ENCODE assay signal across 29 cellular contexts in genomic region chr19:19111138-19111835, GRCh38. TPM values are rescaled to one million over a fixed set of nuclear protein-coding genes. Genes with fewer than 3 reads are reported as not detected.
DNase-seq lines count a peak whose midpoint lies in the region; ATAC-seq and TF ChIP-seq lines count a peak whose summit lies in the region.
"Had no signal": no experiment of that assay in that cellular context is flagged by ENCODE, and none has a peak within 500 bp of the region (broad histone marks: within the 10 kb centered on the region; RNA-seq: fewer than 3 reads in every experiment).

No MANE protein-coding gene starts in this region.

- TF ChIP-seq POLR2A in vagina (IDR thresholded peaks at IDR 0.05) (no peak), esophagus muscularis mucosa (IDR thresholded peaks at IDR 0.05; ENCODE audit: low read depth) (no peak)

- intact Hi-C loops in Right ventricle myocardium superior (cut with DNase I): no loop called here
- intact Hi-C loops in cardiac septum (cut with DNase I): no loop called here
- intact Hi-C loops in vagina (cut with DNase I): no loop called here
- intact Hi-C loops in esophagus muscularis mucosa (cut with DNase I): no loop called here

- H3K9ac ChIP-seq in iPS-15b (ENCODE audit: low read depth, low read length): peak overlapping the region; percentile 81

- H3K4me3 Mint-ChIP-seq in nephron progenitor cell: peak overlapping the region; percentile 47
- H3K4me3 Mint-ChIP-seq: activated CD8-positive, alpha-beta T cell treated with anti-CD3 and anti-CD28 coated beads, Interleukin-2, amount 10 ng/mL, durations not matched to agents 7 days and 5 days; activated T-helper 17 cell treated with anti-CD3 and anti-CD28 coated beads, Interleukin-2, amount 50 U/mL, for 72 hours had no signal

- H3K4me1 ChIP-seq in iPS-15b (ENCODE audit: control insufficient read depth, insufficient read depth, low read length) (peaks cover 5% of the 10 kb centered on the region), vagina (peaks cover 45% of the 10 kb centered on the region), esophagus muscularis mucosa (peaks cover 6 to 20% (median 10%) of the 10 kb centered on the region in 4 donors), SJCRH30 (peaks cover 27% of the 10 kb centered on the region)

- H3K36me3 ChIP-seq in iPS-15b (ENCODE audit: control insufficient read depth, insufficient read depth, low read length): no peaks in the 10 kb centered on the region
- H3K36me3 ChIP-seq in vagina: no peaks in the 10 kb centered on the region
- peaks cover 0 to 17% (median 2%) of the 10 kb centered on the region in 4 donors for H3K36me3 ChIP-seq in esophagus muscularis mucosa
- H3K36me3 ChIP-seq in SJCRH30: no peaks in the 10 kb centered on the region
- H3K36me3 ChIP-seq: brain microvascular endothelial cell, Peyer's patch had no signal

- DNase-seq in Right ventricle myocardium superior (no peak), cardiac septum (ENCODE audit: low spot score) (no peak), nephron progenitor cell (no peak), vagina (ENCODE audit: extremely low spot score in 2 of 2) (no peak), COLO668 (lab: John Stamatoyannopoulos, UW; ENCODE audit: unreplicated experiment) (no peak), esophagus muscularis mucosa (ENCODE audit: extremely low spot score) (no peak), SJCRH30 (no peak)
- DNase-seq: activated CD4-positive, alpha-beta T cell treated with anti-CD3 and anti-CD28 coated beads for 4 hours; activated CD8-positive, alpha-beta T cell treated with anti-CD3 and anti-CD28 coated beads, Interleukin-2, amount 10 ng/mL, durations not matched to agents 7 days and 5 days; activated naive CD4-positive, alpha-beta T cell treated with anti-CD3 and anti-CD28 coated beads, Interleukin-2, amount 50 U/mL, for 16 hours; AML-193; EL; gastrocnemius medialis; IMR-90; NCI-H2107; NCI-H446; NCI-H748 treated with DMSO at 0.1 percent for 48 hours; Peyer's patch; psoas muscle; SIG-M5; stimulated activated naive CD4-positive, alpha-beta T cell treated with Interleukin-2 at 50 U/mL for 16 hours; T1000 had no signal

- H3K9me3 ChIP-seq in iPS-15b (ENCODE audit: control insufficient read depth, insufficient read depth, low read length) (no peaks in the 10 kb centered on the region), vagina (no peaks in the 10 kb centered on the region), esophagus muscularis mucosa (no peaks in the 10 kb centered on the region), SJCRH30 (replicated peaks) (no peaks in the 10 kb centered on the region)
- H3K9me3 ChIP-seq: gastrocnemius medialis, Peyer's patch, psoas muscle had no signal

- H3K27me3 ChIP-seq in iPS-15b (ENCODE audit: control insufficient read depth, insufficient read depth, low read length): no peaks in the 10 kb centered on the region
- no peaks in the 10 kb centered on the region for H3K27me3 ChIP-seq in vagina
- H3K27me3 ChIP-seq in esophagus muscularis mucosa: peaks cover 0 to 13% (median 2%) of the 10 kb centered on the region in 4 donors
- H3K27me3 ChIP-seq in SJCRH30: no peaks in the 10 kb centered on the region
- H3K27me3 ChIP-seq: brain microvascular endothelial cell, gastrocnemius medialis, Peyer's patch had no signal

- no peak for TF ChIP-seq EP300 in esophagus muscularis mucosa (IDR thresholded peaks at IDR 0.05)

- H3K4me1 Mint-ChIP-seq in nephron progenitor cell: peaks cover 51% of the 10 kb centered on the region
- H3K4me1 Mint-ChIP-seq: activated T-helper 17 cell treated with anti-CD3 and anti-CD28 coated beads, Interleukin-2, amount 50 U/mL, for 72 hours had no signal

- peak overlapping the region; percentile 58 for H3K4me3 ChIP-seq in iPS-15b (ENCODE audit: low read depth, low read length)
- H3K4me3 ChIP-seq in vagina: no peak overlapping the region
- H3K4me3 ChIP-seq in esophagus muscularis mucosa: no peak overlapping the region
- H3K4me3 ChIP-seq in SJCRH30: no peak overlapping the region
- H3K4me3 ChIP-seq: gastrocnemius medialis, GM12878, psoas muscle had no signal

- H3K9me3 Mint-ChIP-seq in nephron progenitor cell: no peaks in the 10 kb centered on the region
- H3K9me3 Mint-ChIP-seq: activated T-helper 17 cell treated with anti-CD3 and anti-CD28 coated beads, Interleukin-2, amount 50 U/mL, for 72 hours had no signal

- H3K36me3 Mint-ChIP-seq in nephron progenitor cell (ENCODE audit: low read depth): peaks cover 8% of the 10 kb centered on the region

- TF ChIP-seq CTCF in nephron progenitor cell (IDR thresholded peaks at IDR 0.05): no peak
- no peak for TF ChIP-seq CTCF in vagina (IDR thresholded peaks at IDR 0.05)
- TF ChIP-seq CTCF in esophagus muscularis mucosa (IDR thresholded peaks at IDR 0.05): no peak

- peaks cover 24% of the 10 kb centered on the region for H3K27me3 Mint-ChIP-seq in nephron progenitor cell (ENCODE audit: low read depth, poor library complexity)
- H3K27me3 Mint-ChIP-seq: activated T-helper 17 cell treated with anti-CD3 and anti-CD28 coated beads, Interleukin-2, amount 50 U/mL, for 72 hours had no signal

- no peak overlapping the region for H3K27ac Mint-ChIP-seq in nephron progenitor cell
- H3K27ac Mint-ChIP-seq: activated CD8-positive, alpha-beta T cell treated with anti-CD3 and anti-CD28 coated beads, Interleukin-2, amount 10 ng/mL, durations not matched to agents 7 days and 5 days; activated T-helper 17 cell treated with anti-CD3 and anti-CD28 coated beads, Interleukin-2, amount 50 U/mL, for 72 hours had no signal

- H3K27ac ChIP-seq in vagina (peak overlapping the region; percentile 57), esophagus muscularis mucosa (replicated peaks in 1 of 4) (no peak overlapping the region), SJCRH30 (no peak overlapping the region)
- H3K27ac ChIP-seq: brain microvascular endothelial cell, Peyer's patch, psoas muscle, VCaP had no signal

- 73% methylated on average over 4 of the region's 15 CpGs for WGBS in esophagus muscularis mucosa

- ATAC-seq in Right ventricle myocardium superior (ENCODE audit: poor library complexity): peak; percentile 5
- ATAC-seq: activated T-helper 17 cell treated with anti-CD3 and anti-CD28 coated beads, Interleukin-2, amount 50 U/mL, for 72 hours; gastrocnemius medialis had no signal

RNA-seq across cellular contexts. Expression of gene TMEM161A, which starts 27.0 kb away (rescaled TPM):
- 23.0 TPM for total RNA-seq in Right ventricle myocardium superior
- 12.2 TPM for total RNA-seq in cardiac septum
- 31.7 TPM for total RNA-seq in vagina
- 10 to 100 TPM; 12.0 to 26.8 (median 16.9) TPM for total RNA-seq in esophagus muscularis mucosa
- total RNA-seq in SJCRH30 (2014; rRNA removed; shearing (Covaris generic)): 23.3 and 23.4 TPM in 2 replicates

RNA-seq across cellular contexts. Expression of gene SLC25A42, which starts 47.5 kb away (rescaled TPM):
- 27.2 TPM for total RNA-seq in Right ventricle myocardium superior
- 14.9 TPM for total RNA-seq in cardiac septum
- 6.6 TPM for total RNA-seq in vagina
- total RNA-seq in esophagus muscularis mucosa: 10 to 100 TPM; 11.2 to 16.8 (median 13.8) TPM
- 6.8 and 8.0 TPM in 2 replicates for total RNA-seq in SJCRH30 (2014; rRNA removed; shearing (Covaris generic))

RNA-seq across cellular contexts. Expression of gene MEF2B, which starts 58.8 kb away (rescaled TPM):
- total RNA-seq in Right ventricle myocardium superior (0.83 TPM), cardiac septum (0.67 TPM), vagina (not detected), esophagus muscularis mucosa (not detected)
- total RNA-seq in SJCRH30 (2014; rRNA removed; shearing (Covaris generic)): not detected in 2 replicates
- total RNA-seq: A172, temporal lobe had no signal
